8 cellular contexts compared by ENCODE assay signal in the genomic region with DNA sequence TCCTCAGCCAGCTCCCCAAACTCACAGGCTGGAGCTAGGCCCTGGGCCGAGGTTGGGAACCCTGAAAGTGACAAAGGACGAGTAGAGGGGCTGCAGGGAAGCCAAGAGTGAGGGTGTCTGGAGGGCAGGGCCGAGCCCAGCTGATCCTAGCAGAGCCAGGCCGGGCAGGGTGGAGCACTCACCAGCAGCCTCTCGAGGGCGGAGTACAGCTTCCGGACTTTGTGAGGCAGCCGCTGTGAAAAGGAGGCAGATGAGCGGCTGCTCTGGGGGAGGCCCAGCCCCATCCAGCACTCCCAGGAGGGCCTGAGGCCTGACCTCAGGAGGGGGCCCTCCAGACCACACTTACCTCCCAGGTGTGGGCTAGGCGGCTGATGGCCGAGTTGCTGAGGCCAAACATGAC.
DNase-seq lines count a peak whose midpoint lies in the region; ATAC-seq lines count a peak whose summit lies in the region.

No MANE protein-coding gene starts in this region.

- DNase-seq in AG20443 (ENCODE audit: low spot score) (peak; percentile 57), SW 1271 (lab: John Stamatoyannopoulos, UW) (no peak), pons (ENCODE audit: low spot score) (no peak), anterior cingulate cortex (lab: John Stamatoyannopoulos, UW) (no peak), globus pallidus (ENCODE audit: low spot score) (no peak)
- DNase-seq in effector memory CD8-positive, alpha-beta T cell: no peak

- peaks cover 15 to 27% of the 10 kb centered on the region in 2 donors for H3K27me3 Mint-ChIP-seq in effector memory CD8-positive, alpha-beta T cell

- H3K9me3 Mint-ChIP-seq in effector memory CD8-positive, alpha-beta T cell: no peaks in the 10 kb centered on the region

- H3K4me3 Mint-ChIP-seq in effector memory CD8-positive, alpha-beta T cell: peak overlapping the region; percentile 55 to 68

- peaks cover 3% of the 10 kb centered on the region for H3K36me3 Mint-ChIP-seq in effector memory CD8-positive, alpha-beta T cell (ENCODE audit: insufficient read depth)

- ATAC-seq in GM19467 (IDR thresholded peaks at IDR 0.05; ENCODE audit: unreplicated experiment) (peak; percentile 62), HG03354 (IDR thresholded peaks at IDR 0.05; ENCODE audit: poor library complexity, severe bottlenecking, unreplicated experiment) (peak; percentile 61)
- no peak for ATAC-seq in effector memory CD8-positive, alpha-beta T cell (replicated peaks)

- peak overlapping the region in 1 of 2 donors; percentile 54 for H3K27ac Mint-ChIP-seq in effector memory CD8-positive, alpha-beta T cell

- H3K4me1 Mint-ChIP-seq in effector memory CD8-positive, alpha-beta T cell (ENCODE audit: low read depth in 2 of 2): peaks cover 33 to 39% of the 10 kb centered on the region in 2 donors
